Comparison of ENCODE assay signal across 9 cellular contexts in the genomic region with DNA sequence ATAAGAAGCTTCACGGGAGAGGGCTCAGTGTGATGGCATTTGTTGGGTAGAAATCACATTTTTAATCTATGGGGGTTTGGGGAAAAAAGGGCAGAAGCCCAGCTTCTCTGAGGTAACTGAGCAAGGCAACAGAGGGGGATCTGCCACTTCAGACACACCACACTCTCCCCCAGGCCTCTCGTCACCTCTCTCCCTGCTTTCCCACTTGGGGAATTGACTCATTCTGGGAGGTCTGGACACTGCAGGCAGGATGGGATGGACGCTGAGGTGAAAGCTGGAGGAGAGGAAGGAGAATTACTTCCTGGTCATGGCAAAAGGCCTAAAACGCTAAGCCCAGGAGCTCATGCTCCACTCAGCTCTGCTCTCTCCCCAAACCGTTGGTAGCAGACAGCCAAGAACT. TPM values are rescaled to one million over a fixed set of nuclear protein-coding genes. Genes with fewer than 3 reads are reported as not detected.
DNase-seq lines count a peak whose midpoint lies in the region; ATAC-seq, FAIRE-seq and TF ChIP-seq lines count a peak whose summit lies in the region.
"Had no signal": no experiment of that assay in that cellular context is flagged by ENCODE, and none has a peak within 500 bp of the region (broad histone marks: within the 10 kb centered on the region; RNA-seq: fewer than 3 reads in every experiment).

No MANE protein-coding gene starts in this region.

- peak overlapping the region; percentile 53 for H3K9ac ChIP-seq in mucosa of stomach (ENCODE audit: low read length)

- peaks cover 26% of the 10 kb centered on the region for H3K4me1 ChIP-seq in mucosa of stomach (ENCODE audit: control insufficient read depth, insufficient read depth, low read length)

- H3K4me3 Mint-ChIP-seq in stimulated activated naive CD8-positive, alpha-beta T cell treated with anti-CD3 and anti-CD28 coated beads, Interleukin-15, Interleukin-2, amounts not matched to agents 100 ng/mL and 50 ng/mL, for 24 hours = peak overlapping the region; percentile 55

- H3K4me1 Mint-ChIP-seq in stimulated activated naive CD8-positive, alpha-beta T cell treated with anti-CD3 and anti-CD28 coated beads, Interleukin-15, Interleukin-2, amounts not matched to agents 100 ng/mL and 50 ng/mL, for 24 hours (ENCODE audit: low read depth) = peaks cover 31% of the 10 kb centered on the region

- no peaks in the 10 kb centered on the region for H3K9me3 Mint-ChIP-seq in stimulated activated naive CD8-positive, alpha-beta T cell treated with anti-CD3 and anti-CD28 coated beads, Interleukin-15, Interleukin-2, amounts not matched to agents 100 ng/mL and 50 ng/mL, for 24 hours

- no peaks in the 10 kb centered on the region for H3K27me3 Mint-ChIP-seq in stimulated activated naive CD8-positive, alpha-beta T cell treated with anti-CD3 and anti-CD28 coated beads, Interleukin-15, Interleukin-2, amounts not matched to agents 100 ng/mL and 50 ng/mL, for 24 hours

- no peak for FAIRE-seq in bronchial epithelial cell (lab: Jason Lieb, UNC)

- ATAC-seq in stimulated activated naive CD8-positive, alpha-beta T cell treated with anti-CD3 and anti-CD28 coated beads, Interleukin-15, Interleukin-2, amounts not matched to agents 100 U/mL and 50 U/mL, for 24 hours = no peak
- ATAC-seq in GM18511 (IDR thresholded peaks at IDR 0.05; ENCODE audit: unreplicated experiment) = no peak

- no peaks in the 10 kb centered on the region for H3K36me3 Mint-ChIP-seq in stimulated activated naive CD8-positive, alpha-beta T cell treated with anti-CD3 and anti-CD28 coated beads, Interleukin-15, Interleukin-2, amounts not matched to agents 100 ng/mL and 50 ng/mL, for 24 hours (ENCODE audit: low read depth)

- H3K4me3 ChIP-seq in bronchial epithelial cell (ENCODE audit: low read depth, low read length) (no peak overlapping the region), mucosa of stomach (ENCODE audit: low read length) (no peak overlapping the region)

- no peak for DNase-seq in stimulated activated naive CD8-positive, alpha-beta T cell treated with anti-CD3 and anti-CD28 coated beads, Interleukin-15, Interleukin-2, amounts not matched to agents 100 U/mL and 50 U/mL, for 24 hours
- DNase-seq in bronchial epithelial cell (ENCODE audit: low read depth) = peak; percentile 29
- no peak for DNase-seq in GF-D8 (lab: John Stamatoyannopoulos, UW)
- DNase-seq in stimulated activated CD4-positive, alpha-beta T cell treated with anti-CD3 and anti-CD28 coated beads, Interleukin-15, amount 100 ng/mL, for 24 hours = no peak
- DNase-seq in MV-4-11 (lab: John Stamatoyannopoulos, UW) = no peak
- DNase-seq: Karpas-422 had no signal

- TF ChIP-seq CTCF in bronchial epithelial cell (IDR thresholded peaks at IDR 0.05; ENCODE audit: insufficient read depth, low read length, severe bottlenecking) = no peak

- H3K36me3 ChIP-seq in bronchial epithelial cell (ENCODE audit: control insufficient read depth, insufficient read depth, low read length) = peaks cover 16% of the 10 kb centered on the region
- H3K36me3 ChIP-seq in mucosa of stomach (ENCODE audit: control insufficient read depth, insufficient read depth, low read length) = peaks cover 7% of the 10 kb centered on the region

- H3K27me3 ChIP-seq in bronchial epithelial cell (ENCODE audit: control insufficient read depth, insufficient read depth, low read length) (no peaks in the 10 kb centered on the region), mucosa of stomach (ENCODE audit: control insufficient read depth, insufficient read depth, low read length) (no peaks in the 10 kb centered on the region)

- no peaks in the 10 kb centered on the region for H3K9me3 ChIP-seq in mucosa of stomach (ENCODE audit: control insufficient read depth, low read length)

- peak overlapping the region; percentile 91 for H3K27ac Mint-ChIP-seq in stimulated activated naive CD8-positive, alpha-beta T cell treated with anti-CD3 and anti-CD28 coated beads, Interleukin-15, Interleukin-2, amounts not matched to agents 100 ng/mL and 50 ng/mL, for 24 hours

RNA-seq across cellular contexts. Expression of gene MYO5C, which starts 33.2 kb away (rescaled TPM):
- 17.8 and 19.7 TPM in 2 replicates for total RNA-seq in bronchial epithelial cell
